In the genomic region with DNA sequence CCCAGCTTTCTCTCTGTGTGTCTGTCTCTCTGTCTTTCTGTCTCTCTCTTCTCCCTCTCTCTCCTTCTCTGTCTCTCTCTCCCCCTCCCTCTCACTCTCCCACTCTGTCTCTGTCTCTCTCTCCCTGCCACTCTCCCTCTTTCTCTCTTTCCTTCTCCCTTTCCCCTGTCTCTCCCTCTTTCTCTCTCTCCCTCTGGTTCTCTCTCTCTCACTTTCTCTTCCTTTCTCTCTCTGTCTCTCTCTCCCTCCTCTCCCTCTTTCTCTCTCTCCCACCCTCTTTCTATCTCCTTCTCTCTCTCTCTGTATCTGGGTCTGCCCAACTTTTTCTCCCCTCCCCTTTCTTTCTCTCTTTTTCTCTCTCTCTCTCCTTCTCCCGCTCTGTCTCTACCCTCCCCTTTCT, we compare ENCODE assay signal across 9 cellular contexts.
"Had no signal": no experiment of that assay in that cellular context is flagged by ENCODE, and none has a peak within 500 bp of the region (broad histone marks: within the 10 kb centered on the region; RNA-seq: fewer than 3 reads in every experiment).

No MANE protein-coding gene starts in this region.

- H3K9me3 ChIP-seq: HAP-1 had no signal

- H3K27me3 Mint-ChIP-seq: IgD-negative memory B cell had no signal

- H3K27ac ChIP-seq: GM23248, HL-60, KMS-11 had no signal

- H3K36me3 Mint-ChIP-seq: IgD-negative memory B cell had no signal

- H3K9ac ChIP-seq: GM23248, KMS-11 had no signal

- H3K4me3 ChIP-seq: GM23248, HAP-1 had no signal

- H3K36me3 ChIP-seq: HAP-1 had no signal

- H3K4me2 ChIP-seq: KMS-11 had no signal

- FAIRE-seq: HepG2 had no signal

- H2AFZ ChIP-seq: GM23248 had no signal

- H3K4me3 Mint-ChIP-seq: IgD-negative memory B cell had no signal

- ATAC-seq: HCT116 had no signal

- H3K4me1 Mint-ChIP-seq: IgD-negative memory B cell had no signal

- DNase-seq: GM23248, H7, KBM-7 had no signal

- H3K27ac Mint-ChIP-seq: IgD-negative memory B cell had no signal

- H3K4me1 ChIP-seq: HAP-1 had no signal
